In the genomic region with DNA sequence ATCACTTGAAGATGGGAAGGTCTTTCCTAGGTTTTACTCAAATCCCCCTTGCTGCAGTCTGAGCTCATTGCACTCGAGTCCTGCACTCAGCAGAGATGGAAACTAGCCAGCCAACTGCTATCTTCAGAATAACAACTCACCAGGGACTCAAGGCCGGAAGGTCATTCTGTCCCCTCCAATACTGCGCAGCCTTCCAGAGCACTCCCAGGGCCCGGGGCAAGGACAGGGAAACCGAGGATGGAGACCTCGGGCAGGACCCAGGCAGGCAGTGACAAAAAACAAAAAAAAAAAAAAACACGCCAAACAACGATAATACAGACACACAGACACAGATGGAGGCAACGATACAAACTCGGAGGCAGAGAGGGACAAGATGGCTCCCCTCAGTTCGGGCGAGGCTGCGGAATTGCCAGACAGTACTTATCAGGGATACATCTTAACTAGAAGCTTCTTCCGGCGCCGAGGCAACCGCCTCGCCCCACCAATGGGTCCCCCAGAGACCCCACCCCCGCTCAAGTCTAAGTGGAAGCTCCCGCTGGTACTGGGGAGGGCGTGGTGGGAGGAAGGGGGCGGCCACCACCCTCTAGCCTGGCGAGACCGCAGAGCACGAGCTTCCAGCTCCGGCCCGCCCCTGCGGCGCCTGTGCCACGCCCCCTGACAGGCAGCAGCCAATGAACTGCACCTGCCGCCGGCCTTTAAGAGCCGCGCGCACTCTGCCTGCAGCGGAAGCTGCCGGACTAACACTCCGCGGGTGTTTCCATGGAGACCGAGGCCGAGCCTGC, we compare ENCODE assay signal across 8 cellular contexts. TPM values are rescaled to one million over a fixed set of nuclear protein-coding genes. Genes with fewer than 3 reads are reported as not detected.
DNase-seq lines count a peak whose midpoint lies in the region; ATAC-seq and TF ChIP-seq lines count a peak whose summit lies in the region.

No MANE protein-coding gene starts in this region.

- H3K36me3 Mint-ChIP-seq in naive B cell = no peaks in the 10 kb centered on the region
- H3K36me3 Mint-ChIP-seq in stimulated activated effector memory CD8-positive, alpha-beta T cell treated with anti-CD3 and anti-CD28 coated beads, Interleukin-12 subunit alpha, Interleukin-12 subunit beta, amount 100 ng/mL, for 72 hours = peaks cover 20% of the 10 kb centered on the region

- H4K20me1 ChIP-seq in DOHH2 (ENCODE audit: control insufficient read depth, insufficient read depth, low read depth, low read length) = peaks cover 5% of the 10 kb centered on the region; the same call in 1 of the 2 replicates

- peaks cover 23% of the 10 kb centered on the region for H3K27me3 ChIP-seq in DOHH2 (ENCODE audit: control insufficient read depth, low read length)
- H3K27me3 ChIP-seq in Peyer's patch = no peaks in the 10 kb centered on the region

- no peaks in the 10 kb centered on the region for H3K9me2 ChIP-seq in DOHH2 (replicated peaks; ENCODE audit: control insufficient read depth, low read length)

- no peaks in the 10 kb centered on the region for H3K9me3 Mint-ChIP-seq in naive B cell
- no peaks in the 10 kb centered on the region for H3K9me3 Mint-ChIP-seq in stimulated activated effector memory CD8-positive, alpha-beta T cell treated with anti-CD3 and anti-CD28 coated beads, Interleukin-12 subunit alpha, Interleukin-12 subunit beta, amount 100 ng/mL, for 72 hours

- no peaks in the 10 kb centered on the region for H3K79me2 ChIP-seq in DOHH2 (ENCODE audit: control insufficient read depth, low read length)

- H3K27ac ChIP-seq in DOHH2 (ENCODE audit: low read depth, low read length) = peak overlapping the region; percentile 35
- peak overlapping the region; percentile 85 for H3K27ac ChIP-seq in KOPT-K1 (ENCODE audit: low read depth, low read length, poor library complexity, severe bottlenecking)
- peak overlapping the region; percentile 64 to 73 (median 68) for H3K27ac ChIP-seq in Peyer's patch

- H3F3A ChIP-seq in DOHH2 (ENCODE audit: control insufficient read depth, insufficient read depth) = no peaks in the 10 kb centered on the region

- H3K9me3 ChIP-seq in DOHH2 (ENCODE audit: control insufficient read depth, insufficient read depth, low read length) (no peaks in the 10 kb centered on the region), KOPT-K1 (ENCODE audit: insufficient read depth, low read length, poor library complexity, severe bottlenecking) (no peaks in the 10 kb centered on the region), Peyer's patch (no peaks in the 10 kb centered on the region)

- no peaks in the 10 kb centered on the region for H3K36me3 ChIP-seq in DOHH2 (ENCODE audit: control insufficient read depth, low read length)
- no peaks in the 10 kb centered on the region for H3K36me3 ChIP-seq in KOPT-K1 (ENCODE audit: insufficient read depth, low read length)
- no peaks in the 10 kb centered on the region for H3K36me3 ChIP-seq in Peyer's patch

- DNase-seq in Peyer's patch = peak; percentile 96 to 99 (median 98)
- DNase-seq in activated T-helper 1 cell treated with Interleukin-2 at 50 U/mL for 16 hours (ENCODE audit: low read depth) = peak; percentile 96
- DNase-seq in fibroblast of gingiva (ENCODE audit: low read depth) = peak; percentile 99
- peak; percentile 98 for DNase-seq in naive B cell
- peak; percentile 88 to 96 for DNase-seq in stimulated activated effector memory CD8-positive, alpha-beta T cell treated with anti-CD3 and anti-CD28 coated beads, Interleukin-12 subunit alpha, Interleukin-12 subunit beta, amount 100 ng/mL, for 72 hours (ENCODE audit: low spot score in 2 of 2)

- peak overlapping the region; percentile 93 to 100 (median 96) for H3K4me3 Mint-ChIP-seq in naive B cell
- peak overlapping the region; percentile 90 for H3K4me3 Mint-ChIP-seq in stimulated activated effector memory CD8-positive, alpha-beta T cell treated with anti-CD3 and anti-CD28 coated beads, Interleukin-12 subunit alpha, Interleukin-12 subunit beta, amount 100 ng/mL, for 72 hours

- TF ChIP-seq CTCF in DOHH2 (IDR thresholded peaks at IDR 0.05; ENCODE audit: low read depth, low read length, poor library complexity, severe bottlenecking) (peak; percentile 18), Peyer's patch (IDR thresholded peaks at IDR 0.05) (peak in 2 of 6 experiments; percentile 9 to 28)

- peak overlapping the region; percentile 86 for H3K4me3 ChIP-seq in DOHH2 (ENCODE audit: low read length)
- peak overlapping the region; percentile 54 to 65 (median 60) for H3K4me3 ChIP-seq in Peyer's patch

- peaks cover 19% of the 10 kb centered on the region for H3K4me1 ChIP-seq in DOHH2 (ENCODE audit: control insufficient read depth, low read length)
- peaks cover 0 to 28% (median 4%) of the 10 kb centered on the region in 4 donors for H3K4me1 ChIP-seq in Peyer's patch

- peak overlapping the region; percentile 95 to 99 (median 96) for H3K27ac Mint-ChIP-seq in naive B cell
- H3K27ac Mint-ChIP-seq in stimulated activated effector memory CD8-positive, alpha-beta T cell treated with anti-CD3 and anti-CD28 coated beads, Interleukin-12 subunit alpha, Interleukin-12 subunit beta, amount 100 ng/mL, for 72 hours = peak overlapping the region; percentile 95

- peak overlapping the region; percentile 83 for H3K4me2 ChIP-seq in DOHH2 (ENCODE audit: low read length)

- H3K4me1 Mint-ChIP-seq in naive B cell = peaks cover 11 to 21% (median 16%) of the 10 kb centered on the region in 3 donors
- H3K4me1 Mint-ChIP-seq in stimulated activated effector memory CD8-positive, alpha-beta T cell treated with anti-CD3 and anti-CD28 coated beads, Interleukin-12 subunit alpha, Interleukin-12 subunit beta, amount 100 ng/mL, for 72 hours = peaks cover 37% of the 10 kb centered on the region

- H3K27me3 Mint-ChIP-seq in naive B cell = peaks cover 7 to 10% (median 9%) of the 10 kb centered on the region in 3 donors

- TF ChIP-seq POLR2A in Peyer's patch (IDR thresholded peaks at IDR 0.05) = no peak

- peak; percentile 94 for ATAC-seq in GM21825 (IDR thresholded peaks at IDR 0.05; ENCODE audit: unreplicated experiment)
- peak; percentile 89 to 92 for ATAC-seq in naive B cell (ENCODE audit: low read depth in 2 of 2)
- peak; percentile 96 for ATAC-seq in stimulated activated effector memory CD8-positive, alpha-beta T cell treated with anti-CD3 and anti-CD28 coated beads, Interleukin-12 subunit alpha, Interleukin-12 subunit beta, amount 100 ng/mL, for 72 hours

RNA-seq across cellular contexts. Expression of gene MAP1A, which starts 7.0 kb away (rescaled TPM):
- total RNA-seq in Peyer's patch = 10 to 100 TPM in 1 of 4 donors, 1 to 10 TPM in 3; 1.2 to 14.9 (median 4.4) TPM
- under 1 TPM in 3 of 6 donors, not detected in 3; 0.03 to 0.29 (median 0.05) TPM for polyA plus RNA-seq in naive B cell (ENCODE audit: low read depth in 6 of 6)

RNA-seq across cellular contexts. Expression of gene TP53BP1, which starts 17.5 kb away (rescaled TPM):
- 100 to 1,000 TPM in 1 of 4 donors, 10 to 100 TPM in 2, 1 to 10 TPM in 1; 9.3 to 163 (median 24.6) TPM for total RNA-seq in Peyer's patch
- 10 to 100 TPM in 4 of 6 donors, 1 to 10 TPM in 2; 9.2 to 13.7 (median 11.4) TPM for polyA plus RNA-seq in naive B cell (ENCODE audit: low read depth in 6 of 6)

Comparison
In these comparisons a context has a peak if more than half of its experiments do, and no peak if none do; other contexts are left out.
1. Peak in every context shown above with its lines: DNase-seq, ATAC-seq, H3K4me3 ChIP-seq and H3K27ac ChIP-seq.
2. H3K27ac ChIP-seq: peak in every context shown above with its lines; median percentile 85 in KOPT-K1; 68 in Peyer's patch; 35 in DOHH2.